35 cellular contexts compared by ENCODE assay signal in the genomic region with DNA sequence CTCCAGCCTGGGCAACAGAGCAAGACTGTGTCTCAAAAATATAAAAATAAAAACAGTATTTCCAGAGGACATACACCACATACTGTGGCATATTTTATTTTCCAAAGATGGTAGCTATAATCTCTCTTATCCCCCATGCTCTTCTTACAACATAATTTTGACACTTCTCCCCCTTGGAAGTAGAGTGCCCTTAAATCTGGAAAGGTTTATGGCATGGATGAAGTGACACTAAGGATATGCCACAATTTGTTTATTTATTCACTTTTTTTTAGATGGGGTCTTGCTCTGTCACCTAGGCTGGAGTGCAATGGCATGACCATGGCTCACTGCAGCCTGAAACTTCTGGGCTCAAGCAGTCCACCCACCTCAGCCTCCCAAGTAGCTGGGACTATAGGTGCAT. TPM values are rescaled to one million over a fixed set of nuclear protein-coding genes. Genes with fewer than 3 reads are reported as not detected.
DNase-seq lines count a peak whose midpoint lies in the region; ATAC-seq, FAIRE-seq and TF ChIP-seq lines count a peak whose summit lies in the region.
"Had no signal": no experiment of that assay in that cellular context is flagged by ENCODE, and none has a peak within 500 bp of the region (broad histone marks: within the 10 kb centered on the region; RNA-seq: fewer than 3 reads in every experiment).

No MANE protein-coding gene starts in this region.

- intact Hi-C loops in HepG2 (cut with micrococcal nuclease; ENCODE audit: unreplicated experiment), result no loop called here
- intact Hi-C loops in right lobe of liver (cut with DNase I), result no loop called here
- intact Hi-C loops in Panc1 (cut with micrococcal nuclease; ENCODE audit: unreplicated experiment), result no loop called here
- intact Hi-C loops in K562 (cut with micrococcal nuclease), result no loop called here

- H3K36me3 ChIP-seq in HepG2 (replicated peaks in 1 of 2; ENCODE audit: control insufficient read depth in 1 of 2, insufficient read depth in 2 of 2, low read length in 2 of 2) (no peaks in the 10 kb centered on the region), right lobe of liver (no peaks in the 10 kb centered on the region), Karpas-422 (ENCODE audit: insufficient read depth, low read length) (peaks cover 20% of the 10 kb centered on the region; the same call in 1 of the 2 replicates), Panc1 (ENCODE audit: control insufficient read depth, insufficient read depth, low read length) (no peaks in the 10 kb centered on the region), K562 (ENCODE audit: control insufficient read depth, insufficient read depth, low read length) (no peaks in the 10 kb centered on the region; the same call in 2 of the 3 replicates)
- H3K36me3 ChIP-seq: BE2C; BLaER1; BLaER1 treated with 17β-estradiol and CSF1 and Interleukin-3, amounts not matched to agents 10 nM and 100 nM had no signal

- H3K9ac ChIP-seq in HepG2 (ENCODE audit: insufficient read depth, low read depth, low read length), result no peak overlapping the region
- H3K9ac ChIP-seq in Karpas-422 (ENCODE audit: low read length), result no peak overlapping the region
- no peak overlapping the region for H3K9ac ChIP-seq in K562 (ENCODE audit: insufficient read depth in 1 of 2, low read depth in 2 of 2, low read length in 2 of 2)
- H3K9ac ChIP-seq: BLaER1; BLaER1 treated with 17β-estradiol and CSF1 and Interleukin-3, amounts not matched to agents 10 nM and 100 nM had no signal

- in situ Hi-C loops in HepG2 (cut with HindIII; ENCODE audit: extremely low pct_ligation_motif_present, low pct_unique_long_range_greater_than_20kb), result no loop called here
- in situ Hi-C loops in Panc1 (cut with HindIII; ENCODE audit: low pct_unique_long_range_greater_than_20kb, low sequenced_read_pairs), result no loop called here
- in situ Hi-C loops in K562 (cut with MboI), result no loop called here

- no peaks in the 10 kb centered on the region for H3K27me3 ChIP-seq in HepG2 (ENCODE audit: control insufficient read depth in 1 of 2, insufficient read depth in 2 of 2, low read length in 2 of 2)
- H3K27me3 ChIP-seq in right lobe of liver, result no peaks in the 10 kb centered on the region
- no peaks in the 10 kb centered on the region for H3K27me3 ChIP-seq in Karpas-422 (ENCODE audit: low read length)
- H3K27me3 ChIP-seq in Panc1 (ENCODE audit: control insufficient read depth, insufficient read depth, low read length), result no peaks in the 10 kb centered on the region
- H3K27me3 ChIP-seq in K562 (ENCODE audit: control insufficient read depth in 2 of 2, insufficient read depth in 2 of 2, low read length in 2 of 2), result peaks cover under 1 to 3% of the 10 kb centered on the region in 2 experiments; a peak in 2 of 5 replicates
- H3K27me3 ChIP-seq: BE2C; BLaER1; BLaER1 treated with 17β-estradiol and CSF1 and Interleukin-3, amounts not matched to agents 10 nM and 100 nM had no signal

- H4K20me1 ChIP-seq in HepG2 (ENCODE audit: insufficient read depth, low read length), result no peaks in the 10 kb centered on the region
- no peaks in the 10 kb centered on the region for H4K20me1 ChIP-seq in Karpas-422 (ENCODE audit: insufficient read depth, low read depth, low read length)
- H4K20me1 ChIP-seq in K562 (replicated peaks; ENCODE audit: control insufficient read depth, insufficient read depth, low read length), result no peaks in the 10 kb centered on the region
- H4K20me1 ChIP-seq: BLaER1; BLaER1 treated with 17β-estradiol and CSF1 and Interleukin-3, amounts not matched to agents 10 nM and 100 nM had no signal

- TF ChIP-seq EP300 in HepG2 (IDR thresholded peaks at IDR 0.05; ENCODE audit: low read depth in 2 of 2, low read length in 2 of 2) (no peak), HepG2 (CRISPR knock-in tag; IDR thresholded peaks at IDR 0.05; ENCODE audit: borderline replicate concordance) (no peak), K562 (IDR thresholded peaks at IDR 0.05; ENCODE audit: low read length) (no peak)

- H3K9me3 ChIP-seq in HepG2 (ENCODE audit: low read length) (no peaks in the 10 kb centered on the region), right lobe of liver (no peaks in the 10 kb centered on the region), Karpas-422 (ENCODE audit: low read length) (no peaks in the 10 kb centered on the region), Panc1 (ENCODE audit: control insufficient read depth, insufficient read depth, low read depth, low read length) (no peaks in the 10 kb centered on the region), K562 (replicated peaks; ENCODE audit: control insufficient read depth, insufficient read depth, low read depth, low read length) (no peaks in the 10 kb centered on the region; the same call in 1 of the 2 replicates)
- H3K9me3 ChIP-seq: A549, BE2C, Caco-2 had no signal

- POLR2A ChIA-PET in HepG2 (lab: Yijun Ruan, JAX), result no interaction called here
- POLR2A ChIA-PET in Panc1 (lab: Charles Lee), result no interaction called here
- POLR2A ChIA-PET in K562 (lab: Yijun Ruan, JAX), result interaction anchor here (0.6 to 3.0 kb wide), 4 partner anchors 11 to 403 kb away, joined by 3 to 11 read pairs (median 4); a partner anchor contains a TSS

- no peaks in the 10 kb centered on the region for H3K9me1 ChIP-seq in K562 (ENCODE audit: control insufficient read depth, insufficient read depth, low read length)

- H3K4me3 ChIP-seq in HepG2 (replicated peaks in 1 of 3; ENCODE audit: insufficient read depth in 1 of 3, low read depth in 2 of 3, low read length in 3 of 3) (no peak overlapping the region), right lobe of liver (no peak overlapping the region), Karpas-422 (ENCODE audit: low read length) (no peak overlapping the region), Panc1 (ENCODE audit: low read depth in 2 of 2, low read length in 2 of 2) (no peak overlapping the region), K562 (no peak overlapping the region)
- H3K4me3 ChIP-seq: A549; BLaER1; BLaER1 treated with 17β-estradiol and CSF1 and Interleukin-3, amounts not matched to agents 10 nM and 100 nM had no signal

- H2AFZ ChIP-seq in HepG2 (ENCODE audit: low read length) (no peak overlapping the region), Karpas-422 (ENCODE audit: low read length) (no peak overlapping the region), K562 (ENCODE audit: low read depth, low read length) (no peak overlapping the region)

- peaks cover 45% of the 10 kb centered on the region for H3K4me1 ChIP-seq in HepG2 (ENCODE audit: insufficient read depth, low read length)
- H3K4me1 ChIP-seq in right lobe of liver, result peaks cover 0 to 3% (median 0%) of the 10 kb centered on the region in 4 donors
- peaks cover 21% of the 10 kb centered on the region for H3K4me1 ChIP-seq in Karpas-422 (ENCODE audit: low read length)
- H3K4me1 ChIP-seq in Panc1 (ENCODE audit: control insufficient read depth, insufficient read depth, low read length), result peaks cover 12% of the 10 kb centered on the region
- peaks cover 0 to 16% of the 10 kb centered on the region in 2 experiments; a peak in 3 of 5 replicates for H3K4me1 ChIP-seq in K562 (replicated peaks in 1 of 2; ENCODE audit: control insufficient read depth in 2 of 2, insufficient read depth in 2 of 2, low read length in 2 of 2)

- ATAC-seq in HepG2, result no peak
- ATAC-seq in right lobe of liver, result no peak
- peak; percentile 8; the same call in 1 of the 2 replicates for ATAC-seq in Panc1
- peak; percentile 1; the same call in 1 of the 3 replicates for ATAC-seq in K562
- no peak for ATAC-seq in GM21619 (IDR thresholded peaks at IDR 0.05; ENCODE audit: unreplicated experiment)
- ATAC-seq: A549; CD8-positive, alpha-beta T cell had no signal

- H3K4me2 ChIP-seq in HepG2 (ENCODE audit: low read depth, low read length) (no peak overlapping the region), Karpas-422 (ENCODE audit: low read depth, low read length, poor library complexity, severe bottlenecking) (no peak overlapping the region), K562 (ENCODE audit: insufficient read depth, low read length) (no peak overlapping the region)
- H3K4me2 ChIP-seq: A549; BLaER1; BLaER1 treated with 17β-estradiol and CSF1 and Interleukin-3, amounts not matched to agents 10 nM and 100 nM had no signal

- H3K27ac ChIP-seq in HepG2 (ENCODE audit: extremely low read length, insufficient read depth, low read length) (no peak overlapping the region), right lobe of liver (no peak overlapping the region), Karpas-422 (ENCODE audit: low read length) (peak overlapping the region; percentile 52; the same call in 1 of the 2 replicates), Panc1 (ENCODE audit: low read length) (no peak overlapping the region), K562 (ENCODE audit: extremely low read depth, low read depth, low read length) (no peak overlapping the region)
- H3K27ac ChIP-seq: 22Rv1; A549; BLaER1; BLaER1 treated with 17β-estradiol and CSF1 and Interleukin-3, amounts not matched to agents 10 nM and 100 nM; C4-2B had no signal

- no peaks in the 10 kb centered on the region for H3K9me2 ChIP-seq in Karpas-422 (replicated peaks; ENCODE audit: insufficient read depth, low read length)

- TF ChIP-seq RAD21 in HepG2 (CRISPR knock-in tag; IDR thresholded peaks at IDR 0.05) (no peak), K562 (CRISPR knock-in tag; conservative IDR thresholded peaks at IDR 0.05 in 1 of 2, IDR thresholded peaks at IDR 0.05 in 1 of 2) (no peak)

- no peak for FAIRE-seq in HepG2 (lab: Jason Lieb, UNC)
- no peak for FAIRE-seq in K562 (lab: Jason Lieb, UNC)
- FAIRE-seq: A204.1, A549, D721Med had no signal

- no peak for TF ChIP-seq CTCF in HepG2 (CRISPR knock-in tag; IDR thresholded peaks at IDR 0.05)
- no peak for TF ChIP-seq CTCF in right lobe of liver (IDR thresholded peaks at IDR 0.05)
- no peak for TF ChIP-seq CTCF in Panc1 (IDR thresholded peaks at IDR 0.05)
- TF ChIP-seq CTCF in K562 (IDR thresholded peaks at IDR 0.05 in 2 of 3, conservative IDR thresholded peaks at IDR 0.05 in 1 of 3; ENCODE audit: insufficient read depth in 2 of 3, low read depth in 1 of 3, low read length in 3 of 3), result no peak

- CTCF ChIA-PET in HepG2 (lab: Yijun Ruan, JAX; ENCODE audit: low intra/inter-chr PET ratio, low total read pairs) (no interaction called here), Panc1 (lab: Charles Lee) (interaction anchor here (0.6 kb wide), 1 partner anchor 10 kb away, joined by 3 read pairs; no protein-coding TSS in a partner anchor), K562 (lab: Yijun Ruan, JAX; ENCODE audit: low intra/inter-chr PET ratio) (no interaction called here)

- BruUV-seq in HepG2 (replicated peaks; lab: Mats Ljungman, UMichigan) (no TSS peak), Panc1 (replicated peaks; lab: Mats Ljungman, UMichigan) (no TSS peak), K562 (replicated peaks; lab: Mats Ljungman, UMichigan) (no TSS peak)

- H3K79me2 ChIP-seq in HepG2 (ENCODE audit: insufficient read depth, low read length) (no peaks in the 10 kb centered on the region), Karpas-422 (ENCODE audit: low read length) (no peaks in the 10 kb centered on the region), K562 (ENCODE audit: control insufficient read depth, insufficient read depth, low read length) (no peaks in the 10 kb centered on the region)

- DNase-seq in HepG2 (ENCODE audit: low spot score) (no peak), right lobe of liver (no peak), Karpas-422 (no peak), Panc1 (ENCODE audit: low read depth, low spot score) (no peak), K562 (ENCODE audit: extremely low read depth in 1 of 4, low spot score in 3 of 4) (no peak), germinal center (ENCODE audit: low spot score) (no peak), A172 (ENCODE audit: low spot score) (no peak)
- DNase-seq: 8988T; ACHN; AML-193; BE2C; C1 segment of cervical spinal cord; Caco-2; Calu3; CD4-positive, alpha-beta memory T cell; CD4-positive, alpha-beta T cell; CD4-positive, CD25-positive, alpha-beta regulatory T cell; CD8-positive, alpha-beta memory T cell; CD8-positive, alpha-beta T cell; COR-L47; DMS 273 treated with DMSO at 0.1 percent for 48 hours; DMS153; DMS53; DMS79; DMS79 treated with DMSO at 0.1 percent for 48 hours; DND-41; EL had no signal

- TF ChIP-seq POLR2A in HepG2 (IDR thresholded peaks at IDR 0.05; ENCODE audit: insufficient read depth in 1 of 2, low read depth in 2 of 2, low read length in 2 of 2), result no peak
- TF ChIP-seq POLR2A in right lobe of liver (IDR thresholded peaks at IDR 0.05), result no peak
- TF ChIP-seq POLR2A in K562 (conservative IDR thresholded peaks at IDR 0.05), result no peak

RNA-seq across cellular contexts. Expression of a gene that starts 56.7 kb away (rescaled TPM):
- total RNA-seq in HepG2 (2016; rRNA removed; fragmentation: Illumina TruSeq; extraction: Trizol) (91.9 and 103 TPM in 2 replicates), right lobe of liver (10 to 100 TPM in 5 of 6 experiments, 1 to 10 TPM in 1; 9.2 to 15.9 (median 13.9) TPM), Panc1 (2021; ENCODE audit: unreplicated experiment) (69.8 TPM), K562 (2014; rRNA removed) (67.5 and 73.0 TPM in 2 replicates), K562 (2014; rRNA removed; fragmentation: Illumina TruSeq; extraction: Trizol) (86.9 and 102 TPM in 2 replicates), K562 (2015; rRNA removed; fragmentation: Illumina TruSeq; extraction: Trizol) (57.1 and 57.8 TPM in 2 replicates), K562 (2021) (85.4 and 94.0 TPM in 2 replicates)
- 52.7 and 54.6 TPM in 2 replicates for total RNA-seq in HepG2 (2016; cell fraction: cytosol; rRNA removed; fragmentation: Illumina TruSeq; extraction: Trizol; ENCODE audit: low read depth)
- total RNA-seq in HepG2 (2016; cell fraction: insoluble cytoplasmic fraction; rRNA removed; fragmentation: Illumina TruSeq; extraction: Trizol), result 92.9 and 108 TPM in 2 replicates
- total RNA-seq in HepG2 (2016; cell fraction: membrane; rRNA removed; fragmentation: Illumina TruSeq; extraction: Trizol), result 54.8 and 56.7 TPM in 2 replicates
- total RNA-seq in HepG2 (2016; cell fraction: nucleus; rRNA removed; fragmentation: Illumina TruSeq; extraction: Trizol), result 147 and 151 TPM in 2 replicates
- polyA plus RNA-seq in HepG2 (2011; rRNA removed) (34.3 and 49.4 TPM in 2 replicates), K562 (2011; rRNA removed) (99.7 and 135 TPM in 2 replicates), K562 (2014; fragmentation: Illumina TruSeq; extraction: Trizol) (46.8 and 49.3 TPM in 2 replicates), K562 (2014; fragmentation: Nextera tagmentation; extraction: Ambion mirVana) (10 to 100 TPM; 19.8 to 24.7 TPM), K562 (2014; rRNA removed) (45.2 and 55.8 TPM in 2 replicates)
- polyA plus RNA-seq in HepG2 (2011; cell fraction: cytosol; rRNA removed), result 17.6 and 20.9 TPM in 2 replicates
- polyA plus RNA-seq in HepG2 (2011; cell fraction: nucleus; rRNA removed), result 29.2 and 34.2 TPM in 2 replicates
- 32.8 and 45.3 TPM in 2 replicates for polyA plus RNA-seq in HepG2 (2012)
- 13.0 and 17.4 TPM in 2 replicates for polyA plus RNA-seq in HepG2 (2016; cell fraction: cytosol; fragmentation: Illumina TruSeq; extraction: Trizol; ENCODE audit: low read depth)
- polyA plus RNA-seq in HepG2 (2016; cell fraction: insoluble cytoplasmic fraction; fragmentation: Illumina TruSeq; extraction: Trizol; ENCODE audit: low read depth), result 75.8 and 78.0 TPM in 2 replicates
- polyA plus RNA-seq in HepG2 (2016; cell fraction: membrane; fragmentation: Illumina TruSeq; extraction: Trizol; ENCODE audit: low read depth), result 27.6 and 27.9 TPM in 2 replicates
- polyA plus RNA-seq in HepG2 (2016; cell fraction: nucleus; fragmentation: Illumina TruSeq; extraction: Trizol; ENCODE audit: insufficient read depth, low read depth), result 66.8 and 68.2 TPM in 2 replicates
- 14.7 and 21.6 TPM in 2 replicates for polyA minus RNA-seq in HepG2 (2011; rRNA and poly(A)+ RNA removed; ENCODE audit: low replicate concordance)
- polyA minus RNA-seq in HepG2 (2011; cell fraction: cytosol; rRNA and poly(A)+ RNA removed), result 25.8 and 30.8 TPM in 2 replicates
- polyA minus RNA-seq in HepG2 (2011; cell fraction: nucleus; rRNA and poly(A)+ RNA removed), result 227 and 258 TPM in 2 replicates
- total RNA-seq in Karpas-422 (2014; rRNA removed; shearing (Covaris generic); ENCODE audit: low replicate concordance), result 58.3 and 131 TPM in 2 replicates
- polyA plus RNA-seq in Panc1 (2012; ENCODE audit: insufficient read length), result 25.6 TPM
- total RNA-seq in K562 (2011; cell fraction: chromatin; rRNA removed; ENCODE audit: low replicate concordance), result 95.1 and 247 TPM in 2 replicates
- 40.4 and 52.4 TPM in 2 replicates for total RNA-seq in K562 (2011; cell fraction: nucleolus; rRNA removed)
- total RNA-seq in K562 (2011; cell fraction: nucleoplasm; rRNA removed), result 85.7 and 116 TPM in 2 replicates
- polyA plus RNA-seq in K562 (2011; cell fraction: cytosol; rRNA removed), result 21.9 and 34.3 TPM in 2 replicates
- 60.8 and 87.5 TPM in 2 replicates for polyA plus RNA-seq in K562 (2011; cell fraction: nucleus; rRNA removed)
- 41.1 and 47.5 TPM in 2 replicates for polyA plus RNA-seq in K562 (2012)
- polyA minus RNA-seq in K562 (2011; rRNA and poly(A)+ RNA removed), result 160 and 182 TPM in 2 replicates
- polyA minus RNA-seq in K562 (2011; cell fraction: cytosol; rRNA and poly(A)+ RNA removed), result 50.5 and 52.8 TPM in 2 replicates
- polyA minus RNA-seq in K562 (2011; cell fraction: nucleus; rRNA and poly(A)+ RNA removed), result 79.6 and 164 TPM in 2 replicates
- total RNA-seq in A172 (2014; rRNA removed; shearing (Covaris generic)), result 49.2 and 55.8 TPM in 2 replicates

Comparison
In these comparisons a context has a peak if more than half of its experiments do, and no peak if none do; other contexts are left out.
1. ATAC-seq: peak in Panc1 (single experiment) and K562 (single experiment); none in HepG2 (single experiment), right lobe of liver (0 of 4) and GM21619 (single experiment).